25 cellular contexts compared by ENCODE assay signal in the genomic region with DNA sequence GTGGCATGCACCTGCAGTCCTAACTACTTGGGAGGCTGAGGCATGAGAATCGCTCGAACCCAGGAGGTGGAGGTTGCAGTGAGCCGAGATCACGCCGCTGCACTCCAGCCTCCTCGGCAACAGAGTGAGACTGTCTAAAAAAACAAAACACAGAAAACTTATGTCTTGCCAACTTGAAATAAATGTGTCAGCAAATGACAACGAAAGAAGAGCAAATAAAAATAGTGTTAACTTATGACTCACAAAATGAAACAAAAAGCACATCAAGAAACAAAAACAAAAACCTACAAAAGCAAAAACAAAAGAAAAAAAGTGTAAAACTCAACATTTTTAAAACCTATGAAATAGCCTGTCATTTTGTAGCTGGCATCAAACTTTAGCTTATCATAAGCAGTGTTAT.
DNase-seq lines count a peak whose midpoint lies in the region; ATAC-seq, FAIRE-seq and TF ChIP-seq lines count a peak whose summit lies in the region.
"Had no signal": no experiment of that assay in that cellular context is flagged by ENCODE, and none has a peak within 500 bp of the region (broad histone marks: within the 10 kb centered on the region; RNA-seq: fewer than 3 reads in every experiment).

No MANE protein-coding gene starts in this region.

- no peaks in the 10 kb centered on the region for H3F3A ChIP-seq in MM.1S (ENCODE audit: insufficient read depth, low read length)

- H3K36me3 ChIP-seq in MM.1S (replicated peaks; ENCODE audit: insufficient read depth, low read length): no peaks in the 10 kb centered on the region
- H3K36me3 ChIP-seq: BE2C, BLaER1 had no signal

- H3K27ac ChIP-seq in MM.1S (ENCODE audit: low read length): no peak overlapping the region
- H3K27ac ChIP-seq: BLaER1 had no signal

- no peak overlapping the region for H3K9ac ChIP-seq in MM.1S (ENCODE audit: low read length)
- H3K9ac ChIP-seq: BLaER1 had no signal

- peak; percentile 15 for FAIRE-seq in endometrium (lab: Jason Lieb, UNC)
- FAIRE-seq: GM12892, GM18507 had no signal

- no peaks in the 10 kb centered on the region for H4K20me1 ChIP-seq in MM.1S (ENCODE audit: insufficient read depth, low read length)
- H4K20me1 ChIP-seq: BLaER1 had no signal

- H3K9me3 ChIP-seq in MM.1S (replicated peaks; ENCODE audit: insufficient read depth, low read length): no peaks in the 10 kb centered on the region
- H3K9me3 ChIP-seq: BE2C, BLaER1 had no signal

- no peak overlapping the region for H2AFZ ChIP-seq in MM.1S (ENCODE audit: low read length)

- no peaks in the 10 kb centered on the region for H3K9me2 ChIP-seq in MM.1S (replicated peaks; ENCODE audit: insufficient read depth, low read length)

- H3K4me3 ChIP-seq in MM.1S (ENCODE audit: low read length): no peak overlapping the region
- H3K4me3 ChIP-seq: BLaER1, GM12878 had no signal

- DNase-seq in MM.1S (peak; percentile 27), left cardiac atrium (no peak), activated gamma-delta T cell treated with Interleukin-2 at 50 U/mL for 16 hours (no peak), pons (ENCODE audit: low spot score) (no peak)
- DNase-seq: 8988T; ACHN; BE2C; C1 segment of cervical spinal cord; CD4-positive, alpha-beta T cell; CD8-positive, alpha-beta memory T cell; COR-L47; DMS 273 treated with DMSO at 0.1 percent for 48 hours; DMS153; DMS79; DND-41; EL; GDM1 had no signal

- intact Hi-C loops in left cardiac atrium (cut with DNase I): no loop called here

- no peak overlapping the region for H3K4me2 ChIP-seq in MM.1S (ENCODE audit: low read depth, low read length)
- H3K4me2 ChIP-seq: BLaER1 had no signal

- H3K4me1 ChIP-seq in MM.1S (ENCODE audit: low read length): no peaks in the 10 kb centered on the region
- H3K4me1 ChIP-seq: BE2C, BLaER1 had no signal

- H3K79me2 ChIP-seq in MM.1S (ENCODE audit: low read length): no peaks in the 10 kb centered on the region

- no peaks in the 10 kb centered on the region for H3K27me3 ChIP-seq in MM.1S (replicated peaks; ENCODE audit: insufficient read depth, low read length)
- H3K27me3 ChIP-seq: BE2C, BLaER1 had no signal

- no peak for TF ChIP-seq CTCF in MM.1S (IDR thresholded peaks at IDR 0.05; ENCODE audit: low read length)

- ATAC-seq in GM21717 (IDR thresholded peaks at IDR 0.05; ENCODE audit: unreplicated experiment): peak; percentile 47
- peak; percentile 51 for ATAC-seq in HG03432 (IDR thresholded peaks at IDR 0.05; ENCODE audit: unreplicated experiment)
- no peak for ATAC-seq in HG02763 (IDR thresholded peaks at IDR 0.05; ENCODE audit: unreplicated experiment)
- no peak for ATAC-seq in left cardiac atrium
- ATAC-seq: GM12878 had no signal

Comparison
In these comparisons a context has a peak if more than half of its experiments do, and no peak if none do; other contexts are left out.
1. ATAC-seq: peak in GM21717 (single experiment) and HG03432 (single experiment); none in HG02763 (single experiment) and left cardiac atrium (0 of 2).